Comparison of ENCODE assay signal across 10 cellular contexts in the genomic region with DNA sequence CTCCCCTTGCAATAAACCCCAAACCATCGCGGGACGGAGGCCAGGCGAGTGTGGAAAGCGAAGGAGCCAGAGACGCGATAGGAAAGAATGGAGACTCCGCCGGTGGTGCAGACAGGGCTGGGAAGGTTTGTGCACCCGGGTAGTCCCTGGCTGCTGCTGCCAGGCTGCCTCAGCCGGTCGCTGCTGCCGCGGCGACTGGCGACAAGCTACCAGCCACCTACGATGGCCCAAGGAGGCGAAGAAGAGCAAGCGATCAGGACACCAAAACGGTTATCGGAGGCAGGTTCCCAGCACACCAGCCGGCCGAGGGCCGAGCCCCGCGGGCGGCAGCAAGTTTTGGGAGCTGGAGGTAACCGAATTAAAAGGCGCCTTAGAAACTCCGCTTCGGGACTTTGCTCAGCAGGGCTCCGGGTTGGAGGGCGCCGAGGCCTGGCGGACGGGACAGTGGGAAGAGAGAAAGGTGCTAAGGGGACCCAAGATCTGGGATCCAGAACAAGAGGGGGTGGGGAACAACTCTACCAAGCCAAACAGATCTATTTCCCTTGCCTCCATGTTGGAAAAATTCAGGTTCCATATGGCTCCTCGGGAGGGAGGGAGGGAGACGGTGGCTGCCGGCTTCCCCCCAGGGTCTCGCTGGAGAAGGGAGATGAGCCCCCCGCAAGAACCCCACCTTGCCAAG. TPM values are rescaled to one million over a fixed set of nuclear protein-coding genes. Genes with fewer than 3 reads are reported as not detected.
A peak's percentile ranks its signal among the peaks of the same experiment; 100 is the strongest.
DNase-seq lines count a peak whose midpoint lies in the region; ATAC-seq and TF ChIP-seq lines count a peak whose summit lies in the region.
"Had no signal": no experiment of that assay in that cellular context is flagged by ENCODE, and none has a peak within 500 bp of the region (broad histone marks: within the 10 kb centered on the region; RNA-seq: fewer than 3 reads in every experiment).

No MANE protein-coding gene starts in this region.

- intact Hi-C loops in breast epithelium (cut with DNase I; ENCODE audit: low total_unique reads) (no loop called here), lower leg skin (cut with DNase I; ENCODE audit: low total_unique reads) (no loop called here), thyroid gland (cut with DNase I) (no loop called here)

- no peak for ATAC-seq in HG02970 (IDR thresholded peaks at IDR 0.05; ENCODE audit: low FRiP score, unreplicated experiment)
- ATAC-seq in GM21528 (IDR thresholded peaks at IDR 0.05; ENCODE audit: low FRiP score, unreplicated experiment): no peak

- H3K9me3 ChIP-seq in breast epithelium: no peaks in the 10 kb centered on the region
- H3K9me3 ChIP-seq in thyroid gland: no peaks in the 10 kb centered on the region
- H3K9me3 ChIP-seq: BLaER1 had no signal

- no peak for DNase-seq in T-helper 2 cell treated with Interferon-gamma antibody and Interleukin-4, amounts not matched to agents 5 μg/mL and 100 μg/mL, for 36 hours (ENCODE audit: low spot score)
- DNase-seq in T-helper 2 cell (no peak), breast epithelium (ENCODE audit: low spot score in 2 of 2) (no peak), lower leg skin (ENCODE audit: low spot score in 2 of 2) (no peak), thyroid gland (no peak)
- DNase-seq in activated CD8-positive, alpha-beta memory T cell treated with anti-CD3 and anti-CD28 coated beads, Interleukin-2, amount 50 U/mL, for 48 hours: no peak
- DNase-seq: midbrain had no signal

- H3K27me3 Mint-ChIP-seq in T-helper 2 cell treated with Interferon-gamma antibody and Interleukin-4, amounts not matched to agents 5 μg/mL and 100 μg/mL, for 36 hours (ENCODE audit: low read depth): peaks cover 30% of the 10 kb centered on the region

- H3K9me3 Mint-ChIP-seq in T-helper 2 cell treated with Interferon-gamma antibody and Interleukin-4, amounts not matched to agents 5 μg/mL and 100 μg/mL, for 36 hours: no peaks in the 10 kb centered on the region

- no peaks in the 10 kb centered on the region for H3K4me1 ChIP-seq in breast epithelium
- no peaks in the 10 kb centered on the region for H3K4me1 ChIP-seq in thyroid gland
- H3K4me1 ChIP-seq: BLaER1 had no signal

- 40 to 67% methylated on average over 41 of the region's 41 CpGs for WGBS in lower leg skin, 2 donors
- 20 to 36% methylated on average over 37 to 41 of the region's 41 CpGs for WGBS in thyroid gland, 2 donors

- H3K4me1 Mint-ChIP-seq in T-helper 2 cell treated with Interferon-gamma antibody and Interleukin-4, amounts not matched to agents 5 μg/mL and 100 μg/mL, for 36 hours (ENCODE audit: low read depth): peaks cover 10% of the 10 kb centered on the region

- peaks cover 13% of the 10 kb centered on the region for H3K36me3 Mint-ChIP-seq in T-helper 2 cell treated with Interferon-gamma antibody and Interleukin-4, amounts not matched to agents 5 μg/mL and 100 μg/mL, for 36 hours (ENCODE audit: low read depth)

- no peak for TF ChIP-seq CTCF in breast epithelium (IDR thresholded peaks at IDR 0.05)
- no peak for TF ChIP-seq CTCF in lower leg skin (IDR thresholded peaks at IDR 0.05)
- no peak for TF ChIP-seq CTCF in thyroid gland (IDR thresholded peaks at IDR 0.05)

- H3K27me3 ChIP-seq in breast epithelium (peaks cover 0 to 3% of the 10 kb centered on the region in 2 donors), thyroid gland (peaks cover 58% of the 10 kb centered on the region)

- peak overlapping the region; percentile 7 for H3K27ac Mint-ChIP-seq in T-helper 2 cell treated with Interferon-gamma antibody and Interleukin-4, amounts not matched to agents 5 μg/mL and 100 μg/mL, for 36 hours

- H3K36me3 ChIP-seq in breast epithelium (no peaks in the 10 kb centered on the region), thyroid gland (no peaks in the 10 kb centered on the region)
- H3K36me3 ChIP-seq: BLaER1 had no signal

- H3K4me3 ChIP-seq in breast epithelium (peak overlapping the region; percentile 34 to 68 (median 51)), lower leg skin (ENCODE audit: low read depth, poor library complexity, severe bottlenecking) (peak overlapping the region; percentile 0), thyroid gland (replicated peaks in 1 of 3) (peak overlapping the region in 1 of 3 donors; percentile 15)
- H3K4me3 ChIP-seq: BLaER1 had no signal

- H3K4me3 Mint-ChIP-seq in T-helper 2 cell treated with Interferon-gamma antibody and Interleukin-4, amounts not matched to agents 5 μg/mL and 100 μg/mL, for 36 hours: peak overlapping the region; percentile 25

- TF ChIP-seq POLR2A in breast epithelium (IDR thresholded peaks at IDR 0.05) (no peak), lower leg skin (IDR thresholded peaks at IDR 0.05) (no peak), thyroid gland (IDR thresholded peaks at IDR 0.05) (no peak)

- H3K27ac ChIP-seq in breast epithelium (peak overlapping the region; percentile 78 to 93), thyroid gland (peak overlapping the region; percentile 46 to 66 (median 49))
- H3K27ac ChIP-seq: BLaER1 had no signal

RNA-seq across cellular contexts. Expression of a gene that starts 9.6 kb away (rescaled TPM):
- 10 to 100 TPM; 13.6 to 36.4 (median 19.6) TPM for total RNA-seq in breast epithelium
- total RNA-seq in lower leg skin: 10 to 100 TPM in 3 of 4 donors, 1 to 10 TPM in 1; 5.8 to 34.9 (median 20.9) TPM
- total RNA-seq in thyroid gland: 1 to 10 TPM; 2.6 to 9.4 (median 5.2) TPM

RNA-seq across cellular contexts. Expression of a gene that starts 23.6 kb away (rescaled TPM):
- total RNA-seq in breast epithelium: 1 to 10 TPM; 2.2 to 7.5 (median 2.3) TPM
- 1 to 10 TPM in 2 of 4 donors, under 1 TPM in 2; 0.42 to 2.9 (median 1.4) TPM for total RNA-seq in lower leg skin
- total RNA-seq in thyroid gland: 1 to 10 TPM in 1 of 4 donors, under 1 TPM in 3; 0.67 to 1.2 (median 0.80) TPM

RNA-seq across cellular contexts. Expression of a gene that starts 23.7 kb away (rescaled TPM):
- total RNA-seq in breast epithelium: not detected
- under 1 TPM in 2 of 4 donors, not detected in 2; 0.19 to 0.52 TPM for total RNA-seq in lower leg skin
- total RNA-seq in thyroid gland: not detected

RNA-seq across cellular contexts. Expression of a gene that starts 35.5 kb away (rescaled TPM):
- total RNA-seq in breast epithelium: 10 to 100 TPM; 13.8 to 36.7 (median 14.4) TPM
- total RNA-seq in lower leg skin: 10 to 100 TPM in 1 of 4 donors, 1 to 10 TPM in 2, under 1 TPM in 1; 0.97 to 14.1 (median 3.9) TPM
- 1 to 10 TPM; 1.5 to 6.7 (median 4.3) TPM for total RNA-seq in thyroid gland

RNA-seq across cellular contexts. Expression of a gene that starts 39.0 kb away (rescaled TPM):
- total RNA-seq in breast epithelium (1 to 10 TPM in 2 of 3 donors, under 1 TPM in 1; 0.44 to 2.0 (median 1.4) TPM), lower leg skin (under 1 TPM in 2 of 4 donors, not detected in 2; 0.15 to 0.55 TPM), thyroid gland (1 to 10 TPM in 1 of 4 donors, under 1 TPM in 2, not detected in 1; 0.11 to 1.6 (median 0.49) TPM)
